ENCODE assay signal across 8 cellular contexts in the genomic region with DNA sequence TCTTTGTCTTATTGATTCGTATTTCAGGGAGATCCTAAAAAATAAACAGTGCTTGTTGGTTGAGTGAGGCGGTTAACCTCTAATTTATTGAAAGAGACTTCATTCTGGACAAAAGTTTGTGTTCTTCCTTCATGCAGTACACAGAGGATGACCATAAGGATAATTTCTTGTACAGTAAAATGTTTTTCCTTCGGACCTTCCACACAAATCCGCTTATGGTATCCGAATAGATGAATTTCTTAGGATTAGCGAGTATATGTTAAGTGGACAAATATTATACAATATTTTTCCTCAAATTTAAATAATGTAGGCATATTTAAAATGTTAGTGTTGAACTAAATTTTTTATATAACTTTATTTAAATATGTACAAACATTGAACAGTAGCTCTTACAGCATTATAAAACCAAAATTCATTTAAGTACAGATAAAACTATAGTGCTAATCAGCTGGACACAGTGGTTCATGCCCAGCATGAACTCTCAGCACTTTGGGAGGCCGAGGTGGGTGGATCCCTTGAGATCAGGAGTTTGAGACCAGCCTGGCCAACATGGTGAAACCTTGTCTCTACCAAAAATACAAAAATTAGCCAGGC.
DNase-seq lines count a peak whose midpoint lies in the region; ATAC-seq and TF ChIP-seq lines count a peak whose summit lies in the region.

No MANE protein-coding gene starts in this region.

- TF ChIP-seq CTCF in AG04450 (IDR thresholded peaks at IDR 0.05; ENCODE audit: low read depth, low read length), result no peak
- no peak for TF ChIP-seq CTCF in colonic mucosa (IDR thresholded peaks at IDR 0.05)
- TF ChIP-seq CTCF in neural crest cell (conservative IDR thresholded peaks at IDR 0.05), result no peak

- H3K9ac ChIP-seq in colonic mucosa (ENCODE audit: low read depth in 2 of 2, low read length in 2 of 2), result no peak overlapping the region

- intact Hi-C loops in colonic mucosa (cut with DNase I), result loop anchor here (10.0 kb wide), 1 partner anchor 1174 kb away; no protein-coding TSS in a partner anchor

- no peaks in the 10 kb centered on the region for H3K27me3 Mint-ChIP-seq in neural crest cell (ENCODE audit: low read depth)

- no peak for DNase-seq in AG04450 (ENCODE audit: low read depth, low spot score)
- no peak for DNase-seq in colonic mucosa
- no peak for DNase-seq in neural crest cell (ENCODE audit: low read depth, low spot score)
- DNase-seq in NCI-H1694 (lab: John Stamatoyannopoulos, UW), result no peak
- DNase-seq in DMS53 (lab: John Stamatoyannopoulos, UW), result no peak
- DNase-seq in 8988T, result no peak

- peak overlapping the region; percentile 47 for H3K4me3 ChIP-seq in AG04450 (ENCODE audit: low read depth, low read length)
- H3K4me3 ChIP-seq in colonic mucosa, result no peak overlapping the region

- H3K27ac ChIP-seq in AG04450 (ENCODE audit: low read depth, low read length), result peak overlapping the region; percentile 90
- H3K27ac ChIP-seq in KOPT-K1 (ENCODE audit: low read depth, low read length, poor library complexity, severe bottlenecking), result peak overlapping the region; percentile 94
- H3K27ac ChIP-seq in colonic mucosa, result peak overlapping the region; percentile 57

- H3K4me1 ChIP-seq in colonic mucosa, result peaks cover 8% of the 10 kb centered on the region

- H3K4me3 Mint-ChIP-seq in neural crest cell, result peak overlapping the region; percentile 56

- H3K36me3 ChIP-seq in KOPT-K1 (ENCODE audit: insufficient read depth, low read length), result peaks cover 21% of the 10 kb centered on the region
- no peaks in the 10 kb centered on the region for H3K36me3 ChIP-seq in colonic mucosa

- peaks cover 31% of the 10 kb centered on the region for H3K4me1 Mint-ChIP-seq in neural crest cell

- H3K27me3 ChIP-seq in AG04450 (ENCODE audit: control insufficient read depth, insufficient read depth, low read length) (no peaks in the 10 kb centered on the region), colonic mucosa (no peaks in the 10 kb centered on the region)

- peaks cover 3% of the 10 kb centered on the region for H3K9me3 Mint-ChIP-seq in neural crest cell

- CTCF ChIA-PET in AG04450 (lab: Charles Lee), result interaction anchor here (0.6 to 1.0 kb wide), 2 partner anchors 885 to 1176 kb away, joined by 3 read pairs; no protein-coding TSS in a partner anchor

- H3K9me3 ChIP-seq in AG04450 (ENCODE audit: control insufficient read depth, insufficient read depth, low read length) (peaks cover 12% of the 10 kb centered on the region; the same call in 1 of the 2 replicates), KOPT-K1 (ENCODE audit: insufficient read depth, low read length, poor library complexity, severe bottlenecking) (no peaks in the 10 kb centered on the region), colonic mucosa (no peaks in the 10 kb centered on the region)

- no peaks in the 10 kb centered on the region for H3K36me3 Mint-ChIP-seq in neural crest cell (ENCODE audit: low read depth)

- no peak for ATAC-seq in HG02852 (IDR thresholded peaks at IDR 0.05; ENCODE audit: unreplicated experiment)

- H3K27ac Mint-ChIP-seq in neural crest cell (ENCODE audit: unreplicated experiment), result peak overlapping the region; percentile 94

- POLR2A ChIA-PET in AG04450 (lab: Yijun Ruan, JAX), result no interaction called here
